ENCODE assay signal across 20 cellular contexts in the genomic region with DNA sequence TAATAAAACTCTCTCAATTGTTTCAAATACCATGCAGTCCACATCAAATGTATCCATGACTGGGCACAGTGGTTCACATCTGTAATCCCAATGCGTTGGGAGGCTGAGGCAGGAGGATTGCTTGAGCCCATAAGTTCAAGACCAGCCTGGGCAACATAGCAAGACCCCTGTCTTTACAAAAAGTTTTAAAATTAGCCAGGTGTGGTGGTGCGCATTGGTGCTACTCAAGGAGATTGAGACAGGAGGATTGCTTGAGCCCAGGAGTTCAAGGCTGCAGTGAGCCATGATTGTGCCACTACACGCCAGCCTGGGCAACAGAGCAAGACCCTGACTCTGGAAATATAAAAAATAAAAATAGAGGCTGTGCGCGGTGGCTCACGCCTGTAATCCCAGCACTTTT. TPM values are rescaled to one million over a fixed set of nuclear protein-coding genes. Genes with fewer than 3 reads are reported as not detected.
DNase-seq lines count a peak whose midpoint lies in the region; ATAC-seq, FAIRE-seq and TF ChIP-seq lines count a peak whose summit lies in the region.
"Had no signal": no experiment of that assay in that cellular context is flagged by ENCODE, and none has a peak within 500 bp of the region (broad histone marks: within the 10 kb centered on the region; RNA-seq: fewer than 3 reads in every experiment).

No MANE protein-coding gene starts in this region.

- H3K27me3 ChIP-seq in K562 (ENCODE audit: control insufficient read depth in 2 of 2, insufficient read depth in 2 of 2, low read length in 2 of 2), result no peaks in the 10 kb centered on the region
- H3K27me3 ChIP-seq: BLaER1 treated with 17β-estradiol and CSF1 and Interleukin-3, amounts not matched to agents 10 nM and 100 nM had no signal

- POLR2A ChIA-PET in A549 (lab: Yijun Ruan, JAX) (no interaction called here), HEK293 (lab: Yijun Ruan, JAX) (interaction anchor here (1.6 kb wide), 1 partner anchor 26 kb away, joined by 4 read pairs; the partner anchor contains the start of gene THAP8), K562 (lab: Yijun Ruan, JAX) (no interaction called here)

- H2AFZ ChIP-seq in K562 (ENCODE audit: low read depth, low read length), result no peak overlapping the region

- H3K4me2 ChIP-seq in A549 (no peak overlapping the region), K562 (ENCODE audit: insufficient read depth, low read length) (no peak overlapping the region)
- H3K4me2 ChIP-seq: BLaER1 treated with 17β-estradiol and CSF1 and Interleukin-3, amounts not matched to agents 10 nM and 100 nM had no signal

- no peak overlapping the region for H3K27ac ChIP-seq in A549
- no peak overlapping the region for H3K27ac ChIP-seq in HEK293 (ENCODE audit: extremely low read depth, low read depth, low read length)
- H3K27ac ChIP-seq in K562 (ENCODE audit: extremely low read depth, low read depth, low read length), result no peak overlapping the region
- H3K27ac ChIP-seq: BLaER1 treated with 17β-estradiol and CSF1 and Interleukin-3, amounts not matched to agents 10 nM and 100 nM; C4-2B had no signal

- intact Hi-C loops in K562 (cut with micrococcal nuclease), result no loop called here

- H3K36me3 ChIP-seq in HEK293 (ENCODE audit: control insufficient read depth in 2 of 2, insufficient read depth in 1 of 2, low read length in 2 of 2), result peaks cover 50 to 84% of the 10 kb centered on the region in 2 experiments
- peaks cover 41% of the 10 kb centered on the region; the same call in 2 of the 3 replicates for H3K36me3 ChIP-seq in K562 (ENCODE audit: control insufficient read depth, insufficient read depth, low read length)

- TF ChIP-seq EP300 in A549 (IDR thresholded peaks at IDR 0.05) (no peak), K562 (IDR thresholded peaks at IDR 0.05; ENCODE audit: low read length) (no peak)

- CTCF ChIA-PET in A549 (lab: Yijun Ruan, JAX) (interaction anchor here (1.0 to 2.6 kb wide), 3 partner anchors 10 to 16 kb away, joined by 3 to 10 read pairs (median 4); no protein-coding TSS in a partner anchor), HEK293 (lab: Yijun Ruan, JAX) (no interaction called here), K562 (lab: Yijun Ruan, JAX; ENCODE audit: low intra/inter-chr PET ratio) (no interaction called here)

- FAIRE-seq in A549 (lab: Jason Lieb, UNC) (peak; percentile 73), K562 (lab: Jason Lieb, UNC) (no peak)
- FAIRE-seq: A204.1, D721Med, G401.6, GM12891, GM19239 had no signal

- TF ChIP-seq CTCF in A549 (IDR thresholded peaks at IDR 0.05) (no peak), HEK293 (tag by site-specific recombination; IDR thresholded peaks at IDR 0.05) (no peak), K562 (IDR thresholded peaks at IDR 0.05 in 2 of 3, conservative IDR thresholded peaks at IDR 0.05 in 1 of 3; ENCODE audit: insufficient read depth in 2 of 3, low read depth in 1 of 3, low read length in 3 of 3) (no peak)

- no peak for ATAC-seq in A549
- ATAC-seq in K562, result no peak
- ATAC-seq: CD8-positive, alpha-beta T cell had no signal

- 94% methylated on average over 6 of the region's 6 CpGs for WGBS in A549 (ENCODE audit: missing lambda C conversion rate)
- 90% methylated on average over 6 of the region's 6 CpGs for WGBS in K562 (ENCODE audit: insufficient coverage, low coverage, missing lambda C conversion rate)

- TF ChIP-seq POLR2A in A549 (IDR thresholded peaks at IDR 0.05; ENCODE audit: low read length) (no peak), K562 (conservative IDR thresholded peaks at IDR 0.05) (no peak)

- in situ Hi-C loops in K562 (cut with MboI), result no loop called here

- H3K9ac ChIP-seq in K562 (ENCODE audit: insufficient read depth in 1 of 2, low read depth in 2 of 2, low read length in 2 of 2), result no peak overlapping the region
- H3K9ac ChIP-seq: BLaER1 treated with 17β-estradiol and CSF1 and Interleukin-3, amounts not matched to agents 10 nM and 100 nM had no signal

- no peaks in the 10 kb centered on the region for H4K20me1 ChIP-seq in K562 (replicated peaks; ENCODE audit: control insufficient read depth, insufficient read depth, low read length)
- H4K20me1 ChIP-seq: BLaER1 treated with 17β-estradiol and CSF1 and Interleukin-3, amounts not matched to agents 10 nM and 100 nM had no signal

- no peaks in the 10 kb centered on the region for H3K9me3 ChIP-seq in A549
- H3K9me3 ChIP-seq in HEK293 (ENCODE audit: control insufficient read depth, insufficient read depth, low read depth, low read length), result no peaks in the 10 kb centered on the region
- no peaks in the 10 kb centered on the region for H3K9me3 ChIP-seq in K562 (replicated peaks; ENCODE audit: control insufficient read depth, insufficient read depth, low read depth, low read length)
- H3K9me3 ChIP-seq: BLaER1 treated with 17β-estradiol and CSF1 and Interleukin-3, amounts not matched to agents 10 nM and 100 nM; Caco-2 had no signal

- DNase-seq in A549 (ENCODE audit: low read depth in 1 of 2, low spot score in 1 of 2) (no peak), K562 (ENCODE audit: extremely low read depth in 1 of 4, low spot score in 3 of 4) (no peak), OCI-M2 (lab: John Stamatoyannopoulos, UW; ENCODE audit: unreplicated experiment) (no peak), NCI-H2029 treated with DMSO at 0.1 percent for 48 hours (lab: John Stamatoyannopoulos, UW) (no peak)
- no peak for DNase-seq in stimulated activated CD8-positive, alpha-beta memory T cell treated with anti-CD3 and anti-CD28 coated beads, Interleukin-4, amount 100 ng/mL, for 48 hours
- DNase-seq: AML-193; Caco-2; Calu3; CD4-positive, alpha-beta T cell; CD8-positive, alpha-beta T cell; DMS79 treated with DMSO at 0.1 percent for 48 hours; GF-D8 had no signal

- no peak overlapping the region for H3K4me3 ChIP-seq in A549
- H3K4me3 ChIP-seq in HEK293 (ENCODE audit: low read depth, low read length), result no peak overlapping the region
- no peak overlapping the region for H3K4me3 ChIP-seq in K562
- H3K4me3 ChIP-seq: BLaER1 treated with 17β-estradiol and CSF1 and Interleukin-3, amounts not matched to agents 10 nM and 100 nM had no signal

- TF ChIP-seq RAD21 in A549 (conservative IDR thresholded peaks at IDR 0.05 in 1 of 2, IDR thresholded peaks at IDR 0.05 in 1 of 2) (no peak), K562 (CRISPR knock-in tag; conservative IDR thresholded peaks at IDR 0.05 in 1 of 2, IDR thresholded peaks at IDR 0.05 in 1 of 2) (no peak)

- BruUV-seq in K562 (replicated peaks; lab: Mats Ljungman, UMichigan), result no TSS peak

- H3K79me2 ChIP-seq in K562 (ENCODE audit: control insufficient read depth, insufficient read depth, low read length), result no peaks in the 10 kb centered on the region

- no peaks in the 10 kb centered on the region for H3K9me1 ChIP-seq in K562 (ENCODE audit: control insufficient read depth, insufficient read depth, low read length)

- no peaks in the 10 kb centered on the region for H3K4me1 ChIP-seq in A549
- peaks cover 6% of the 10 kb centered on the region; the same call in 1 of the 2 replicates for H3K4me1 ChIP-seq in HEK293 (ENCODE audit: control insufficient read depth, insufficient read depth, low read length)
- peaks cover 0 to 15% of the 10 kb centered on the region in 2 experiments; a peak in 2 of 5 replicates for H3K4me1 ChIP-seq in K562 (replicated peaks in 1 of 2; ENCODE audit: control insufficient read depth in 2 of 2, insufficient read depth in 2 of 2, low read length in 2 of 2)
- H3K4me1 ChIP-seq: Caco-2 had no signal

RNA-seq across cellular contexts. Expression of gene CLIP3, which starts 5.0 kb away (rescaled TPM):
- 1.1 and 1.4 TPM in 2 replicates for polyA plus RNA-seq in A549 (2011; rRNA removed)
- polyA plus RNA-seq in A549 (2012; cell fraction: cytosol; rRNA removed), result 0.62 and 0.67 TPM in 2 replicates
- polyA plus RNA-seq in A549 (2012; cell fraction: nucleus; rRNA removed), result 7.1 and 8.6 TPM in 2 replicates
- polyA plus RNA-seq in A549 (2017; fragmentation: RNase III; extraction: RNeasy Plus Mini Kit Qiagen cat#74134 plus additional on column Dnase treatment), result 1.3 to 1.9 TPM (median 1.5 TPM) in 3 replicates
- polyA minus RNA-seq in A549 (2011; rRNA and poly(A)+ RNA removed), result 0.58 and 0.88 TPM in 2 replicates
- 0.26 and 0.51 TPM in 2 replicates for total RNA-seq in K562 (2011; cell fraction: chromatin; rRNA removed; ENCODE audit: low replicate concordance)
- 1.0 and 1.4 TPM in 2 replicates for total RNA-seq in K562 (2011; cell fraction: nucleolus; rRNA removed)
- total RNA-seq in K562 (2011; cell fraction: nucleoplasm; rRNA removed), result 0.23 and 0.73 TPM in 2 replicates
- 0.16 and 0.50 TPM in 2 replicates for total RNA-seq in K562 (2014; rRNA removed)
- not detected in 2 replicates for total RNA-seq in K562 (2014; rRNA removed; fragmentation: Illumina TruSeq; extraction: Trizol)
- total RNA-seq in K562 (2015; rRNA removed; fragmentation: Illumina TruSeq; extraction: Trizol), result 0.14 TPM in 1 of 2 replicates, not detected in the other
- 0.16 and 0.18 TPM in 2 replicates for total RNA-seq in K562 (2021)
- polyA plus RNA-seq in K562 (2011; rRNA removed), result 0.08 and 0.14 TPM in 2 replicates
- polyA plus RNA-seq in K562 (2011; cell fraction: cytosol; rRNA removed), result 0.03 and 0.07 TPM in 2 replicates
- 0.30 and 0.83 TPM in 2 replicates for polyA plus RNA-seq in K562 (2011; cell fraction: nucleus; rRNA removed)
- 0.79 and 1.8 TPM in 2 replicates for polyA plus RNA-seq in K562 (2012)
- 0.11 and 0.16 TPM in 2 replicates for polyA plus RNA-seq in K562 (2014; fragmentation: Illumina TruSeq; extraction: Trizol)
- under 1 TPM; 0.01 to 0.43 TPM for polyA plus RNA-seq in K562 (2014; fragmentation: Nextera tagmentation; extraction: Ambion mirVana)
- 0.13 TPM in 1 of 2 replicates, not detected in the other for polyA plus RNA-seq in K562 (2014; rRNA removed)
- not detected in 2 replicates for polyA minus RNA-seq in K562 (2011; rRNA and poly(A)+ RNA removed)
- polyA minus RNA-seq in K562 (2011; cell fraction: cytosol; rRNA and poly(A)+ RNA removed), result not detected in 2 replicates
- 0.13 and 0.33 TPM in 2 replicates for polyA minus RNA-seq in K562 (2011; cell fraction: nucleus; rRNA and poly(A)+ RNA removed)

RNA-seq across cellular contexts. Expression of gene ALKBH6, which starts 13.7 kb away (rescaled TPM):
- 27.5 and 34.2 TPM in 2 replicates for polyA plus RNA-seq in A549 (2011; rRNA removed)
- 52.0 and 67.0 TPM in 2 replicates for polyA plus RNA-seq in A549 (2012; cell fraction: cytosol; rRNA removed)
- 104 and 143 TPM in 2 replicates for polyA plus RNA-seq in A549 (2012; cell fraction: nucleus; rRNA removed)
- 40.4 to 47.1 TPM (median 46.4 TPM) in 3 replicates for polyA plus RNA-seq in A549 (2017; fragmentation: RNase III; extraction: RNeasy Plus Mini Kit Qiagen cat#74134 plus additional on column Dnase treatment)
- 10.6 and 13.2 TPM in 2 replicates for polyA minus RNA-seq in A549 (2011; rRNA and poly(A)+ RNA removed)
- 56.4 and 79.7 TPM in 2 replicates for total RNA-seq in K562 (2011; cell fraction: chromatin; rRNA removed; ENCODE audit: low replicate concordance)
- 41.4 and 49.3 TPM in 2 replicates for total RNA-seq in K562 (2011; cell fraction: nucleolus; rRNA removed)
- total RNA-seq in K562 (2011; cell fraction: nucleoplasm; rRNA removed), result 60.1 and 64.5 TPM in 2 replicates
- total RNA-seq in K562 (2014; rRNA removed), result 38.2 and 47.3 TPM in 2 replicates
- total RNA-seq in K562 (2014; rRNA removed; fragmentation: Illumina TruSeq; extraction: Trizol), result 20.3 and 25.8 TPM in 2 replicates
- 17.7 and 22.7 TPM in 2 replicates for total RNA-seq in K562 (2015; rRNA removed; fragmentation: Illumina TruSeq; extraction: Trizol)
- total RNA-seq in K562 (2021), result 34.5 and 35.0 TPM in 2 replicates
- 33.5 and 40.4 TPM in 2 replicates for polyA plus RNA-seq in K562 (2011; rRNA removed)
- 28.8 and 69.6 TPM in 2 replicates for polyA plus RNA-seq in K562 (2011; cell fraction: cytosol; rRNA removed)
- polyA plus RNA-seq in K562 (2011; cell fraction: nucleus; rRNA removed), result 121 and 132 TPM in 2 replicates
- 37.1 and 40.2 TPM in 2 replicates for polyA plus RNA-seq in K562 (2012)
- polyA plus RNA-seq in K562 (2014; fragmentation: Illumina TruSeq; extraction: Trizol), result 38.2 TPM in 2 replicates
- 1 to 10 TPM in 1 of 2 experiments, under 1 TPM in 1; 0.67 to 2.3 TPM for polyA plus RNA-seq in K562 (2014; fragmentation: Nextera tagmentation; extraction: Ambion mirVana)
- 55.9 and 62.0 TPM in 2 replicates for polyA plus RNA-seq in K562 (2014; rRNA removed)
- 10.9 and 11.2 TPM in 2 replicates for polyA minus RNA-seq in K562 (2011; rRNA and poly(A)+ RNA removed)
- polyA minus RNA-seq in K562 (2011; cell fraction: cytosol; rRNA and poly(A)+ RNA removed), result 3.1 and 9.9 TPM in 2 replicates
- polyA minus RNA-seq in K562 (2011; cell fraction: nucleus; rRNA and poly(A)+ RNA removed), result 14.5 and 18.5 TPM in 2 replicates

RNA-seq across cellular contexts. Expression of gene SYNE4, which starts 19.1 kb away (rescaled TPM):
- polyA plus RNA-seq in A549 (2011; rRNA removed) (0.56 and 0.60 TPM in 2 replicates), A549 (2017; fragmentation: RNase III; extraction: RNeasy Plus Mini Kit Qiagen cat#74134 plus additional on column Dnase treatment) (0.37 to 0.49 TPM (median 0.44 TPM) in 3 replicates), K562 (2011; rRNA removed) (0.65 and 0.87 TPM in 2 replicates), K562 (2014; fragmentation: Illumina TruSeq; extraction: Trizol) (0.28 and 0.37 TPM in 2 replicates), K562 (2014; fragmentation: Nextera tagmentation; extraction: Ambion mirVana) (under 1 TPM; 0.03 to 0.21 TPM), K562 (2014; rRNA removed) (0.48 and 1.1 TPM in 2 replicates)
- 0.47 and 0.52 TPM in 2 replicates for polyA plus RNA-seq in A549 (2012; cell fraction: cytosol; rRNA removed)
- polyA plus RNA-seq in A549 (2012; cell fraction: nucleus; rRNA removed), result 4.8 and 5.1 TPM in 2 replicates
- 0.15 and 0.37 TPM in 2 replicates for polyA minus RNA-seq in A549 (2011; rRNA and poly(A)+ RNA removed)
- 4.4 and 8.6 TPM in 2 replicates for total RNA-seq in K562 (2011; cell fraction: chromatin; rRNA removed; ENCODE audit: low replicate concordance)
- 4.0 and 4.7 TPM in 2 replicates for total RNA-seq in K562 (2011; cell fraction: nucleolus; rRNA removed)
- total RNA-seq in K562 (2011; cell fraction: nucleoplasm; rRNA removed), result 4.6 and 5.8 TPM in 2 replicates
- total RNA-seq in K562 (2014; rRNA removed) (0.23 and 0.24 TPM in 2 replicates), K562 (2014; rRNA removed; fragmentation: Illumina TruSeq; extraction: Trizol) (0.22 TPM in 1 of 2 replicates, not detected in the other), K562 (2015; rRNA removed; fragmentation: Illumina TruSeq; extraction: Trizol) (0.26 and 0.29 TPM in 2 replicates), K562 (2021) (0.53 and 0.72 TPM in 2 replicates)
- polyA plus RNA-seq in K562 (2011; cell fraction: cytosol; rRNA removed), result 0.28 and 0.64 TPM in 2 replicates
- 6.0 and 6.5 TPM in 2 replicates for polyA plus RNA-seq in K562 (2011; cell fraction: nucleus; rRNA removed)
- 0.53 and 2.1 TPM in 2 replicates for polyA plus RNA-seq in K562 (2012)
- 0.07 TPM in 1 of 2 replicates, not detected in the other for polyA minus RNA-seq in K562 (2011; rRNA and poly(A)+ RNA removed)
- not detected in 2 replicates for polyA minus RNA-seq in K562 (2011; cell fraction: cytosol; rRNA and poly(A)+ RNA removed)
- 0.54 and 0.67 TPM in 2 replicates for polyA minus RNA-seq in K562 (2011; cell fraction: nucleus; rRNA and poly(A)+ RNA removed)

RNA-seq across cellular contexts. Expression of gene THAP8, which starts 26.4 kb away (rescaled TPM):
- 3.1 and 3.2 TPM in 2 replicates for polyA plus RNA-seq in A549 (2011; rRNA removed)
- polyA plus RNA-seq in A549 (2012; cell fraction: cytosol; rRNA removed), result 6.2 and 8.7 TPM in 2 replicates
- polyA plus RNA-seq in A549 (2012; cell fraction: nucleus; rRNA removed), result 8.7 and 12.2 TPM in 2 replicates
- 7.0 to 7.5 TPM (median 7.5 TPM) in 3 replicates for polyA plus RNA-seq in A549 (2017; fragmentation: RNase III; extraction: RNeasy Plus Mini Kit Qiagen cat#74134 plus additional on column Dnase treatment)
- 1.5 and 2.7 TPM in 2 replicates for polyA minus RNA-seq in A549 (2011; rRNA and poly(A)+ RNA removed)
- total RNA-seq in K562 (2011; cell fraction: chromatin; rRNA removed; ENCODE audit: low replicate concordance), result 0.40 and 1.6 TPM in 2 replicates
- total RNA-seq in K562 (2011; cell fraction: nucleolus; rRNA removed), result 1.8 and 2.2 TPM in 2 replicates
- total RNA-seq in K562 (2011; cell fraction: nucleoplasm; rRNA removed), result 1.9 and 2.7 TPM in 2 replicates
- 1.9 and 2.0 TPM in 2 replicates for total RNA-seq in K562 (2014; rRNA removed)
- total RNA-seq in K562 (2014; rRNA removed; fragmentation: Illumina TruSeq; extraction: Trizol), result 0.10 and 0.36 TPM in 2 replicates
- total RNA-seq in K562 (2015; rRNA removed; fragmentation: Illumina TruSeq; extraction: Trizol), result 0.94 and 1.6 TPM in 2 replicates
- 1.3 and 1.6 TPM in 2 replicates for total RNA-seq in K562 (2021)
- polyA plus RNA-seq in K562 (2011; rRNA removed), result 0.68 and 1.0 TPM in 2 replicates
- polyA plus RNA-seq in K562 (2011; cell fraction: cytosol; rRNA removed), result 1.1 and 2.9 TPM in 2 replicates
- 0.91 and 1.4 TPM in 2 replicates for polyA plus RNA-seq in K562 (2011; cell fraction: nucleus; rRNA removed)
- 2.5 and 4.6 TPM in 2 replicates for polyA plus RNA-seq in K562 (2012)
- 0.82 and 1.1 TPM in 2 replicates for polyA plus RNA-seq in K562 (2014; fragmentation: Illumina TruSeq; extraction: Trizol)
- under 1 TPM; 0.11 to 0.14 TPM for polyA plus RNA-seq in K562 (2014; fragmentation: Nextera tagmentation; extraction: Ambion mirVana)
- polyA plus RNA-seq in K562 (2014; rRNA removed), result 1.8 and 1.9 TPM in 2 replicates
- polyA minus RNA-seq in K562 (2011; rRNA and poly(A)+ RNA removed), result 0.42 and 0.70 TPM in 2 replicates
- polyA minus RNA-seq in K562 (2011; cell fraction: cytosol; rRNA and poly(A)+ RNA removed), result 0.76 TPM in 1 of 2 replicates, not detected in the other
- polyA minus RNA-seq in K562 (2011; cell fraction: nucleus; rRNA and poly(A)+ RNA removed), result 0.54 and 0.67 TPM in 2 replicates

RNA-seq across cellular contexts. Expression of gene WDR62, which starts 27.0 kb away (rescaled TPM):
- 15.5 and 16.0 TPM in 2 replicates for polyA plus RNA-seq in A549 (2011; rRNA removed)
- 47.8 and 58.0 TPM in 2 replicates for polyA plus RNA-seq in A549 (2012; cell fraction: cytosol; rRNA removed)
- 224 and 304 TPM in 2 replicates for polyA plus RNA-seq in A549 (2012; cell fraction: nucleus; rRNA removed)
- 30.9 to 34.1 TPM (median 32.9 TPM) in 3 replicates for polyA plus RNA-seq in A549 (2017; fragmentation: RNase III; extraction: RNeasy Plus Mini Kit Qiagen cat#74134 plus additional on column Dnase treatment)
- polyA minus RNA-seq in A549 (2011; rRNA and poly(A)+ RNA removed), result 30.6 and 34.2 TPM in 2 replicates
- 85.0 and 172 TPM in 2 replicates for total RNA-seq in K562 (2011; cell fraction: chromatin; rRNA removed; ENCODE audit: low replicate concordance)
- total RNA-seq in K562 (2011; cell fraction: nucleolus; rRNA removed), result 96.2 and 97.0 TPM in 2 replicates
- 90.0 and 94.7 TPM in 2 replicates for total RNA-seq in K562 (2011; cell fraction: nucleoplasm; rRNA removed)
- 18.8 and 27.6 TPM in 2 replicates for total RNA-seq in K562 (2014; rRNA removed)
- total RNA-seq in K562 (2014; rRNA removed; fragmentation: Illumina TruSeq; extraction: Trizol), result 7.3 and 9.5 TPM in 2 replicates
- 15.3 and 15.5 TPM in 2 replicates for total RNA-seq in K562 (2015; rRNA removed; fragmentation: Illumina TruSeq; extraction: Trizol)
- 30.1 and 32.8 TPM in 2 replicates for total RNA-seq in K562 (2021)
- 10.7 and 17.7 TPM in 2 replicates for polyA plus RNA-seq in K562 (2011; rRNA removed)
- polyA plus RNA-seq in K562 (2011; cell fraction: cytosol; rRNA removed), result 9.3 and 15.4 TPM in 2 replicates
- polyA plus RNA-seq in K562 (2011; cell fraction: nucleus; rRNA removed), result 55.2 and 81.8 TPM in 2 replicates
- 20.4 and 24.4 TPM in 2 replicates for polyA plus RNA-seq in K562 (2012)
- polyA plus RNA-seq in K562 (2014; fragmentation: Illumina TruSeq; extraction: Trizol), result 14.4 and 24.6 TPM in 2 replicates
- polyA plus RNA-seq in K562 (2014; fragmentation: Nextera tagmentation; extraction: Ambion mirVana), result under 1 TPM; 0.35 to 0.75 TPM
- polyA plus RNA-seq in K562 (2014; rRNA removed), result 22.2 and 24.5 TPM in 2 replicates
- polyA minus RNA-seq in K562 (2011; rRNA and poly(A)+ RNA removed), result 23.3 and 33.3 TPM in 2 replicates
- 14.1 and 18.5 TPM in 2 replicates for polyA minus RNA-seq in K562 (2011; cell fraction: cytosol; rRNA and poly(A)+ RNA removed)
- 32.3 and 35.1 TPM in 2 replicates for polyA minus RNA-seq in K562 (2011; cell fraction: nucleus; rRNA and poly(A)+ RNA removed)
